In genomic region chr1:180503274-180503862, GRCh38 we compare ENCODE assay signal across 9 cellular contexts. TPM values are rescaled to one million over a fixed set of nuclear protein-coding genes. Genes with fewer than 3 reads are reported as not detected.
DNase-seq lines count a peak whose midpoint lies in the region; ATAC-seq and TF ChIP-seq lines count a peak whose summit lies in the region.
"Had no signal": no experiment of that assay in that cellular context is flagged by ENCODE, and none has a peak within 500 bp of the region (broad histone marks: within the 10 kb centered on the region; RNA-seq: fewer than 3 reads in every experiment).

No MANE protein-coding gene starts in this region.

- peak overlapping the region; percentile 74 for H2AFZ ChIP-seq in neuron (ENCODE audit: low read depth, low read length)

- peaks cover 3% of the 10 kb centered on the region for H3K36me3 ChIP-seq in neuron (ENCODE audit: insufficient read depth, low read length)

- peaks cover 13% of the 10 kb centered on the region for H3K4me1 ChIP-seq in neuron (ENCODE audit: insufficient read depth, low read length)

- DNase-seq in Daoy (ENCODE audit: low read depth) = peak; percentile 23
- no peak for DNase-seq in epithelial cell of proximal tubule (ENCODE audit: low read depth)
- DNase-seq in NCI-H1105 treated with DMSO at 0.1 percent for 48 hours (lab: John Stamatoyannopoulos, UW) = no peak

- no peaks in the 10 kb centered on the region for H3K9me3 ChIP-seq in neuron (ENCODE audit: low read length)

- TF ChIP-seq CTCF in epithelial cell of proximal tubule (conservative IDR thresholded peaks at IDR 0.05; ENCODE audit: low read depth, low read length) = no peak

- H3K4me3 ChIP-seq in epithelial cell of proximal tubule (ENCODE audit: low read depth, low read length) (peak overlapping the region; percentile 77), neuron (ENCODE audit: low read length) (peak overlapping the region; percentile 83)

- no peaks in the 10 kb centered on the region for H3K27me3 ChIP-seq in neuron (ENCODE audit: insufficient read depth, low read length)

- ATAC-seq in HG02884 (IDR thresholded peaks at IDR 0.05; ENCODE audit: unreplicated experiment) (peak; percentile 3), SK-N-SH treated with all-trans-retinoic acid at 6 μM for 48 hours (peak; percentile 2; the same call in 2 of the 3 replicates), GM21515 (IDR thresholded peaks at IDR 0.05; ENCODE audit: unreplicated experiment) (no peak), HG03039 (IDR thresholded peaks at IDR 0.05; ENCODE audit: unreplicated experiment) (no peak)

TF ChIP-seq in SK-N-SH treated with all-trans-retinoic acid at 6 μM for 48 hours, 23 proteins besides CTCF, POLR2A, EP300 and RAD21:
- TF ChIP-seq RARB (CRISPR knock-in tag; IDR thresholded peaks at IDR 0.05) = no peak
- no peak for TF ChIP-seq ZNF8 (CRISPR knock-in tag; IDR thresholded peaks at IDR 0.05)
- TF ChIP-seq PATZ1 (CRISPR knock-in tag; IDR thresholded peaks at IDR 0.05; ENCODE audit: borderline replicate concordance) = no peak
- TF ChIP-seq ZNF565 (CRISPR knock-in tag; conservative IDR thresholded peaks at IDR 0.05; ENCODE audit: low read depth) = no peak
- no peak for TF ChIP-seq POU6F1 (CRISPR knock-in tag; IDR thresholded peaks at IDR 0.05; ENCODE audit: borderline replicate concordance, low read depth)
- TF ChIP-seq CSRNP3 (CRISPR knock-in tag; IDR thresholded peaks at IDR 0.05) = no peak
TF ChIP-seq in SK-N-SH treated with all-trans-retinoic acid at 6 μM for 48 hours: peak in this region for 0.

RNA-seq across cellular contexts. Expression of gene ACBD6, which starts 1.0 kb away (rescaled TPM):
- 58.7 and 71.8 TPM in 2 replicates for total RNA-seq in Daoy (2014; rRNA removed; shearing (Covaris generic))
- total RNA-seq in epithelial cell of proximal tubule = 64.5 and 66.1 TPM in 2 replicates

RNA-seq across cellular contexts. Expression of gene OVAAL, which starts 55.4 kb away (rescaled TPM):
- 1.1 TPM in 1 of 2 replicates, not detected in the other for total RNA-seq in Daoy (2014; rRNA removed; shearing (Covaris generic))
- total RNA-seq in epithelial cell of proximal tubule = not detected in 2 replicates
- total RNA-seq: T-helper 2 cell treated with Interferon-gamma antibody and Interleukin-4, amounts not matched to agents 100 ng/mL and 5 ng/mL, for 36 hours had no signal

Comparison
In these comparisons a context has a peak if more than half of its experiments do, and no peak if none do; other contexts are left out.
1. ATAC-seq: peak in HG02884 (single experiment) and SK-N-SH treated with all-trans-retinoic acid at 6 μM for 48 hours (single experiment); none in GM21515 (single experiment) and HG03039 (single experiment).